1 cellular context compared by ENCODE assay signal in the genomic region with DNA sequence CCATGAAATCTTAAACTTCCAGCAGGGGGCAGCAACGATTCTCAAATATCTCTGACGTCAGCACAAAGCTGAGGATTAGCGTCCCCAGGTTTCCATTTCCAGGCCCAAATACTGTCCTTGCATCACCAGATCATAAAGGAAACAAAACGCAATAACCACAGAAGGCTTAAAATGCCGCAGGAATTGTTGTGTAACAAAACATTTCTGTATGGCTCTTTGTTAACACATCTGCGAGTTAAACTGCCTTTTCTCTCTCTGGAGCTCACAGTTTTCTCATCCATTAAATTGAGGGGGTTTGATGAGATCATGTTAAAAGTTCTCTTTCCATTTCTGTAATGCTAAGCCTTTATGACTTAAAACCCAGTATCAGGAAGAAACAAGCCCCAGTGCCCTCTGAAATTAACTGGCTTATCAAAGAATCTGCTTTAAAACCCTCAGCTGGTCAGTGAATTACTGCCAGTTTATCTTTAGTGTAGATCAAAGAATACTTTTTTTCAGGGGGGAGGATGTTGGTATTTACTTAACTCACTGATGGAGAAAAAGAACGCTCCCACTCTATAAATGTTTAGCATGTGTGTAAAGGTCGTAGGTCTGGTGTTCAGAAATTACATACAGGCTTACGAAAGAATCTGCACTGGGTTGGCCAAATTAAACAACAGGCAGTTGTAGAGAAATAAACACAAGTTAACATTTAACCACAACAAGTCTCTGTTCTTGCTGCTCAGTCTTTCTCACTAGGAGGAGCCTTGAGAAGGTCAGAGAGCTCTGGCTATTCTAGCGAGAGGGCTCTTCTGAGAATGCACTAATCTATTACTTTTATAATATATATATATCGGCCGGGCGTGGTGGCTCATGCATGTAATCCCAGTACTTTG.
TF ChIP-seq lines count a peak whose summit lies in the region.

No MANE protein-coding gene starts in this region.

TF ChIP-seq in Ishikawa, 13 proteins besides CTCF, POLR2A, EP300 and RAD21 (continued from another document):
- TF ChIP-seq, protein P1, sequence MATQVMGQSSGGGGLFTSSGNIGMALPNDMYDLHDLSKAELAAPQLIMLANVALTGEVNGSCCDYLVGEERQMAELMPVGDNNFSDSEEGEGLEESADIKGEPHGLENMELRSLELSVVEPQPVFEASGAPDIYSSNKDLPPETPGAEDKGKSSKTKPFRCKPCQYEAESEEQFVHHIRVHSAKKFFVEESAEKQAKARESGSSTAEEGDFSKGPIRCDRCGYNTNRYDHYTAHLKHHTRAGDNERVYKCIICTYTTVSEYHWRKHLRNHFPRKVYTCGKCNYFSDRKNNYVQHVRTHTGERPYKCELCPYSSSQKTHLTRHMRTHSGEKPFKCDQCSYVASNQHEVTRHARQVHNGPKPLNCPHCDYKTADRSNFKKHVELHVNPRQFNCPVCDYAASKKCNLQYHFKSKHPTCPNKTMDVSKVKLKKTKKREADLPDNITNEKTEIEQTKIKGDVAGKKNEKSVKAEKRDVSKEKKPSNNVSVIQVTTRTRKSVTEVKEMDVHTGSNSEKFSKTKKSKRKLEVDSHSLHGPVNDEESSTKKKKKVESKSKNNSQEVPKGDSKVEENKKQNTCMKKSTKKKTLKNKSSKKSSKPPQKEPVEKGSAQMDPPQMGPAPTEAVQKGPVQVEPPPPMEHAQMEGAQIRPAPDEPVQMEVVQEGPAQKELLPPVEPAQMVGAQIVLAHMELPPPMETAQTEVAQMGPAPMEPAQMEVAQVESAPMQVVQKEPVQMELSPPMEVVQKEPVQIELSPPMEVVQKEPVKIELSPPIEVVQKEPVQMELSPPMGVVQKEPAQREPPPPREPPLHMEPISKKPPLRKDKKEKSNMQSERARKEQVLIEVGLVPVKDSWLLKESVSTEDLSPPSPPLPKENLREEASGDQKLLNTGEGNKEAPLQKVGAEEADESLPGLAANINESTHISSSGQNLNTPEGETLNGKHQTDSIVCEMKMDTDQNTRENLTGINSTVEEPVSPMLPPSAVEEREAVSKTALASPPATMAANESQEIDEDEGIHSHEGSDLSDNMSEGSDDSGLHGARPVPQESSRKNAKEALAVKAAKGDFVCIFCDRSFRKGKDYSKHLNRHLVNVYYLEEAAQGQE (IDR thresholded peaks at IDR 0.05; ENCODE audit: low read depth) = no peak
- no peak for TF ChIP-seq TAF1 (IDR thresholded peaks at IDR 0.05; ENCODE audit: low read depth)
- no peak for TF ChIP-seq NFIC (IDR thresholded peaks at IDR 0.05)
- no peak for TF ChIP-seq YY1 (IDR thresholded peaks at IDR 0.05; ENCODE audit: low read depth)
- TF ChIP-seq EGR1 (IDR thresholded peaks at IDR 0.05) = no peak
- TF ChIP-seq TCF12 (IDR thresholded peaks at IDR 0.05; ENCODE audit: low read depth) = no peak
- TF ChIP-seq, protein P2, sequence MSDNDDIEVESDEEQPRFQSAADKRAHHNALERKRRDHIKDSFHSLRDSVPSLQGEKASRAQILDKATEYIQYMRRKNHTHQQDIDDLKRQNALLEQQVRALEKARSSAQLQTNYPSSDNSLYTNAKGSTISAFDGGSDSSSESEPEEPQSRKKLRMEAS (IDR thresholded peaks at IDR 0.05) = no peak
- TF ChIP-seq FOXM1 (IDR thresholded peaks at IDR 0.05; ENCODE audit: borderline replicate concordance, low read depth) = no peak
- TF ChIP-seq TEAD4 (IDR thresholded peaks at IDR 0.05) = no peak
- TF ChIP-seq CEBPB (IDR thresholded peaks at IDR 0.05) = no peak
- TF ChIP-seq, protein P3, sequence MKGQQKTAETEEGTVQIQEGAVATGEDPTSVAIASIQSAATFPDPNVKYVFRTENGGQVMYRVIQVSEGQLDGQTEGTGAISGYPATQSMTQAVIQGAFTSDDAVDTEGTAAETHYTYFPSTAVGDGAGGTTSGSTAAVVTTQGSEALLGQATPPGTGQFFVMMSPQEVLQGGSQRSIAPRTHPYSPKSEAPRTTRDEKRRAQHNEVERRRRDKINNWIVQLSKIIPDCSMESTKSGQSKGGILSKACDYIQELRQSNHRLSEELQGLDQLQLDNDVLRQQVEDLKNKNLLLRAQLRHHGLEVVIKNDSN (IDR thresholded peaks at IDR 0.05) = no peak
